ENCODE assay signal across 8 cellular contexts in the genomic region with DNA sequence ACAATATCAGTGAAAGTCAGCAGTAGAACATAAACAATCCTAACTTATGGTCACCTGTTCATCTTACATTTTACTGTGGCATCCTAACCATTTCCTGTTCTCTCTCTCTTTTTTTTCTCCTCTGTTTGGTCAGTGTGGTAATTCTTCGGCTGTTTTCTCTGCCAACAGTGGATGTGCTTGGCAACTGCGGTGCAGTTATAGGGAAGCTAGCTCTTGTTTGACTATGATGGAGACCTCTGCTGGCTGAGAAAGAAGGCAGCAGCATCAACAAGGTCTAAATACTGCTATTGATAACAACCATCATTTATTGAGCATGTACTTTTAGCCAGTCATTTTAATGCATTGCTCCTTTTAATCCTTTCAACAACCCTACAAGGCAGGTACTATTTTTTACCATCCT. TPM values are rescaled to one million over a fixed set of nuclear protein-coding genes. Genes with fewer than 3 reads are reported as not detected.
DNase-seq lines count a peak whose midpoint lies in the region; ATAC-seq and TF ChIP-seq lines count a peak whose summit lies in the region.

No MANE protein-coding gene starts in this region.

- H3K36me3 ChIP-seq in mesenchymal stem cell (ENCODE audit: control insufficient read depth in 1 of 2, insufficient read depth in 2 of 2, low read depth in 1 of 2, low read length in 2 of 2): no peaks in the 10 kb centered on the region
- H3K36me3 ChIP-seq in colonic mucosa: no peaks in the 10 kb centered on the region

- H3K9ac ChIP-seq in mesenchymal stem cell (ENCODE audit: low read length) (no peak overlapping the region), colonic mucosa (ENCODE audit: low read depth in 2 of 2, low read length in 2 of 2) (no peak overlapping the region)

- no peaks in the 10 kb centered on the region for H3K36me3 Mint-ChIP-seq in activated T-helper 17 cell treated with anti-CD3 and anti-CD28 coated beads, Interleukin-2, amount 50 U/mL, for 72 hours (ENCODE audit: low read depth)

- no peak overlapping the region for H3K4me3 Mint-ChIP-seq in activated T-helper 17 cell treated with anti-CD3 and anti-CD28 coated beads, Interleukin-2, amount 50 U/mL, for 72 hours

- H3K27ac ChIP-seq in mesenchymal stem cell (ENCODE audit: low read length, poor library complexity, severe bottlenecking) (no peak overlapping the region), colonic mucosa (no peak overlapping the region)

- no peak overlapping the region for H3K27ac Mint-ChIP-seq in activated T-helper 17 cell treated with anti-CD3 and anti-CD28 coated beads, Interleukin-2, amount 50 U/mL, for 72 hours

- H2BK120ac ChIP-seq in mesenchymal stem cell (ENCODE audit: low read depth, low read length): no peak overlapping the region

- peaks cover 3% of the 10 kb centered on the region for H3K27me3 Mint-ChIP-seq in activated T-helper 17 cell treated with anti-CD3 and anti-CD28 coated beads, Interleukin-2, amount 50 U/mL, for 72 hours

- no peak overlapping the region for H2AK5ac ChIP-seq in mesenchymal stem cell (ENCODE audit: low read length, severe bottlenecking)

- H3K23ac ChIP-seq in mesenchymal stem cell (ENCODE audit: low read length in 2 of 2): no peak overlapping the region

- no peak overlapping the region for H3K4me2 ChIP-seq in mesenchymal stem cell (ENCODE audit: low read length, poor library complexity, severe bottlenecking)

- intact Hi-C loops in colonic mucosa (cut with DNase I): no loop called here

- no peak overlapping the region for H2BK5ac ChIP-seq in mesenchymal stem cell (ENCODE audit: low read depth, low read length, poor library complexity, severe bottlenecking)

- no peaks in the 10 kb centered on the region for H3K79me1 ChIP-seq in mesenchymal stem cell (replicated peaks; ENCODE audit: low read length, poor library complexity, severe bottlenecking)

- no peak overlapping the region for H2BK15ac ChIP-seq in mesenchymal stem cell (ENCODE audit: low read depth, poor library complexity, severe bottlenecking)

- DNase-seq in NOMO-1 treated with DMSO at 0.1 percent for 48 hours (lab: John Stamatoyannopoulos, UW; ENCODE audit: unreplicated experiment): peak; percentile 47
- no peak for DNase-seq in NOMO-1 treated with dmso at 0.1 percent for 144 hours (lab: John Stamatoyannopoulos, UW; ENCODE audit: unreplicated experiment)
- peak; percentile 36 for DNase-seq in NCI-H1105 (lab: John Stamatoyannopoulos, UW)
- peak; percentile 24 for DNase-seq in mesenchymal stem cell
- DNase-seq in stimulated activated naive CD4-positive, alpha-beta T cell (lab: John Stamatoyannopoulos, UW): no peak
- no peak for DNase-seq in colonic mucosa

- H3K27me3 ChIP-seq in mesenchymal stem cell (ENCODE audit: control insufficient read depth in 1 of 2, insufficient read depth in 1 of 2, low read length in 2 of 2) (peaks cover 22 to 31% of the 10 kb centered on the region in 2 experiments), colonic mucosa (no peaks in the 10 kb centered on the region)

- H3K9me3 ChIP-seq in mesenchymal stem cell (ENCODE audit: control insufficient read depth, low read length): peaks cover 4% of the 10 kb centered on the region
- no peaks in the 10 kb centered on the region for H3K9me3 ChIP-seq in colonic mucosa

- no peak for TF ChIP-seq CTCF in colonic mucosa (IDR thresholded peaks at IDR 0.05)

- H3K4me1 Mint-ChIP-seq in activated T-helper 17 cell treated with anti-CD3 and anti-CD28 coated beads, Interleukin-2, amount 50 U/mL, for 72 hours: no peaks in the 10 kb centered on the region

- H3K18ac ChIP-seq in mesenchymal stem cell (ENCODE audit: low read depth in 1 of 2, low read length in 2 of 2): no peak overlapping the region

- peak; percentile 43 for ATAC-seq in activated T-helper 17 cell treated with anti-CD3 and anti-CD28 coated beads, Interleukin-2, amount 50 U/mL, for 72 hours (replicated peaks)
- ATAC-seq in GM21576 (IDR thresholded peaks at IDR 0.05; ENCODE audit: unreplicated experiment): no peak

- H2BK12ac ChIP-seq in mesenchymal stem cell (ENCODE audit: low read length in 2 of 2): no peak overlapping the region

- H2AFZ ChIP-seq in mesenchymal stem cell (ENCODE audit: low read depth, low read length): no peak overlapping the region

- H3K4me3 ChIP-seq in mesenchymal stem cell (ENCODE audit: insufficient read depth in 1 of 2, low read depth in 1 of 2, low read length in 2 of 2) (no peak overlapping the region), colonic mucosa (no peak overlapping the region)

- no peaks in the 10 kb centered on the region for H3K4me1 ChIP-seq in mesenchymal stem cell (ENCODE audit: control insufficient read depth, insufficient read depth, low read depth, low read length)
- H3K4me1 ChIP-seq in colonic mucosa: no peaks in the 10 kb centered on the region

- no peak overlapping the region for H4K8ac ChIP-seq in mesenchymal stem cell (ENCODE audit: low read length)

- H3K14ac ChIP-seq in mesenchymal stem cell (ENCODE audit: low read length in 2 of 2): no peak overlapping the region

- no CpG with 5 or more reads among the region's 2 CpGs for WGBS in mesenchymal stem cell

- H3K4ac ChIP-seq in mesenchymal stem cell (ENCODE audit: low read depth in 1 of 2, low read length in 2 of 2): no peak overlapping the region

- no peak overlapping the region for H4K91ac ChIP-seq in mesenchymal stem cell (ENCODE audit: low read length)

- no peaks in the 10 kb centered on the region for H3K9me3 Mint-ChIP-seq in activated T-helper 17 cell treated with anti-CD3 and anti-CD28 coated beads, Interleukin-2, amount 50 U/mL, for 72 hours

RNA-seq across cellular contexts. Expression of a gene that starts 0.7 kb away (rescaled TPM):
- total RNA-seq in activated T-helper 17 cell treated with anti-CD3 and anti-CD28 coated beads, Interleukin-2, amount 50 U/mL, for 72 hours: not detected
- not detected for polyA plus RNA-seq in mesenchymal stem cell (2013, experiment 1 of 2)
- not detected for polyA plus RNA-seq in mesenchymal stem cell (2013, experiment 2 of 2)
- not detected for total RNA-seq in colonic mucosa

RNA-seq across cellular contexts. Expression of a gene that starts 57.8 kb away (rescaled TPM):
- under 1 TPM; 0.15 to 0.29 TPM for total RNA-seq in activated T-helper 17 cell treated with anti-CD3 and anti-CD28 coated beads, Interleukin-2, amount 50 U/mL, for 72 hours
- not detected for polyA plus RNA-seq in mesenchymal stem cell (2013, experiment 1 of 2)
- polyA plus RNA-seq in mesenchymal stem cell (2013, experiment 2 of 2): not detected
- not detected for total RNA-seq in colonic mucosa

Comparison
In these comparisons a context has a peak if more than half of its experiments do, and no peak if none do; other contexts are left out.
1. DNase-seq: peak in NOMO-1 treated with DMSO at 0.1 percent for 48 hours (single experiment), NCI-H1105 (single experiment) and mesenchymal stem cell (single experiment); none in NOMO-1 treated with dmso at 0.1 percent for 144 hours (single experiment), stimulated activated naive CD4-positive, alpha-beta T cell (0 of 6) and colonic mucosa (single experiment).